In genomic region chr2:148301362-148301761, GRCh38 we compare ENCODE assay signal across 1 cellular context.
TF ChIP-seq lines count a peak whose summit lies in the region.

No MANE protein-coding gene starts in this region.

TF ChIP-seq in H1, 55 proteins besides CTCF, POLR2A, EP300 and RAD21:
- TF ChIP-seq YY1 (IDR thresholded peaks at IDR 0.05; ENCODE audit: low read depth, low read length), result no peak
- TF ChIP-seq SP2 (IDR thresholded peaks at IDR 0.05; ENCODE audit: low read length), result no peak
- no peak for TF ChIP-seq NANOG (IDR thresholded peaks at IDR 0.05; ENCODE audit: insufficient read depth, low read depth, low read length, poor library complexity, severe bottlenecking)
- TF ChIP-seq BRCA1 (IDR thresholded peaks at IDR 0.05; ENCODE audit: low read depth, low read length), result no peak
- no peak for TF ChIP-seq HDAC2 (IDR thresholded peaks at IDR 0.05; ENCODE audit: borderline replicate concordance in 1 of 2, low read depth in 2 of 2, low read length in 2 of 2)
- TF ChIP-seq MAFK (IDR thresholded peaks at IDR 0.05; ENCODE audit: low read depth, low read length), result no peak
- TF ChIP-seq, protein P1, sequence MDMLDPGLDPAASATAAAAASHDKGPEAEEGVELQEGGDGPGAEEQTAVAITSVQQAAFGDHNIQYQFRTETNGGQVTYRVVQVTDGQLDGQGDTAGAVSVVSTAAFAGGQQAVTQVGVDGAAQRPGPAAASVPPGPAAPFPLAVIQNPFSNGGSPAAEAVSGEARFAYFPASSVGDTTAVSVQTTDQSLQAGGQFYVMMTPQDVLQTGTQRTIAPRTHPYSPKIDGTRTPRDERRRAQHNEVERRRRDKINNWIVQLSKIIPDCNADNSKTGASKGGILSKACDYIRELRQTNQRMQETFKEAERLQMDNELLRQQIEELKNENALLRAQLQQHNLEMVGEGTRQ (IDR thresholded peaks at IDR 0.05; ENCODE audit: low read length), result no peak
- no peak for TF ChIP-seq SAP30 (IDR thresholded peaks at IDR 0.05; ENCODE audit: insufficient read depth, insufficient replicate concordance, low read length)
- TF ChIP-seq JUND (IDR thresholded peaks at IDR 0.05; ENCODE audit: low read length), result no peak
- no peak for TF ChIP-seq TBP (IDR thresholded peaks at IDR 0.05; ENCODE audit: low read depth, low read length)
- TF ChIP-seq RFX5 (IDR thresholded peaks at IDR 0.05; ENCODE audit: borderline replicate concordance, low read depth, low read length), result no peak
- TF ChIP-seq TAF7 (optimal IDR thresholded peaks at IDR 0.05; ENCODE audit: borderline replicate concordance, low read depth, low read length), result no peak
- no peak for TF ChIP-seq RXRA (IDR thresholded peaks at IDR 0.05; ENCODE audit: insufficient read depth, low read depth, low read length)
- no peak for TF ChIP-seq SP4 (IDR thresholded peaks at IDR 0.05; ENCODE audit: low read length)
